Comparison of ENCODE assay signal across 7 cellular contexts in genomic region chrX:13061215-13061708, GRCh38. TPM values are rescaled to one million over a fixed set of nuclear protein-coding genes. Genes with fewer than 3 reads are reported as not detected.
"Had no signal": no experiment of that assay in that cellular context is flagged by ENCODE, and none has a peak within 500 bp of the region (broad histone marks: within the 10 kb centered on the region; RNA-seq: fewer than 3 reads in every experiment).

No MANE protein-coding gene starts in this region.

RNA-seq across cellular contexts. Expression of gene FAM9C, which starts 16.8 kb away (rescaled TPM):
- total RNA-seq: GM23338, H1, H9, HepG2, HFFc6, HT1080 had no signal
- polyA plus RNA-seq: H1, HepG2, IgD-negative memory B cell had no signal
